ENCODE assay signal across 14 cellular contexts in the genomic region with DNA sequence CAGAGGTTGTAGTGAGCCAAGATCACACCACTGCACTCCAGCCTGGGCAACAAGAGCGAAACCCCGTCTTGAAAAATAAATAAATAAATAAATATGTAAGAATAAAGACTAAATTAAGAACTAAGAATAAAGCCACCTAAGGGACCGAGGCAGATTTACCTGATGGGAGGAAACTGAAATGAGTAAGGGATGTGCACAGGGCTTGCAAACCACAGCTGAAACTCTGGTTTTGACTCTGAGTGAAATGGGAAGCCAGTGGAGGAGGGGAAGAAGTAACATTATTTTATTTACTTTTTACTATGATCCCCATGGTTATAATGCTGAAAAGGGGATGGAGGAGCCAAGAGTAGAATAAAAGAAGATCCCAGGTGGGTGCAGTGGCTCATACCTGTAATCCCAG.
A peak's percentile ranks its signal among the peaks of the same experiment; 100 is the strongest.
DNase-seq lines count a peak whose midpoint lies in the region; ATAC-seq and TF ChIP-seq lines count a peak whose summit lies in the region.
"Had no signal": no experiment of that assay in that cellular context is flagged by ENCODE, and none has a peak within 500 bp of the region (broad histone marks: within the 10 kb centered on the region; RNA-seq: fewer than 3 reads in every experiment).

No MANE protein-coding gene starts in this region.

- POLR2A ChIA-PET in CD8-positive, alpha-beta T cell (lab: Charles Lee): no interaction called here

- intact Hi-C loops in CD8-positive, alpha-beta T cell (cut with DNase I, micrococcal nuclease): no loop called here

- H3K36me3 Mint-ChIP-seq in activated T-helper 17 cell treated with anti-CD3 and anti-CD28 coated beads, Interleukin-2, amount 50 U/mL, for 72 hours (ENCODE audit: low read depth): no peaks in the 10 kb centered on the region
- no peaks in the 10 kb centered on the region for H3K36me3 Mint-ChIP-seq in CD8-positive, alpha-beta T cell

- H3K9me3 Mint-ChIP-seq in activated T-helper 17 cell treated with anti-CD3 and anti-CD28 coated beads, Interleukin-2, amount 50 U/mL, for 72 hours: no peaks in the 10 kb centered on the region
- H3K9me3 Mint-ChIP-seq in CD8-positive, alpha-beta T cell: no peaks in the 10 kb centered on the region
- H3K9me3 Mint-ChIP-seq: T-helper 1 cell treated with Interleukin-12 subunit alpha and Interleukin-12 subunit beta and Interleukin-4 antibody, amounts not matched to agents 30 μg/mL and 1 μg/mL, for 36 hours had no signal

- TF ChIP-seq POLR2A in tibial nerve (IDR thresholded peaks at IDR 0.05): no peak

- 96% methylated on average over 3 of the region's 3 CpGs for WGBS in tibial nerve, 2 donors

- TF ChIP-seq CTCF in CD8-positive, alpha-beta T cell (IDR thresholded peaks at IDR 0.05): no peak
- no peak for TF ChIP-seq CTCF in tibial nerve (IDR thresholded peaks at IDR 0.05)

- H3K36me3 ChIP-seq in CD8-positive, alpha-beta T cell (ENCODE audit: insufficient read depth, low read length): no peaks in the 10 kb centered on the region
- H3K36me3 ChIP-seq in tibial nerve: peaks cover 0 to 18% (median 0%) of the 10 kb centered on the region in 3 donors

- no peak overlapping the region for H3K27ac Mint-ChIP-seq in activated T-helper 17 cell treated with anti-CD3 and anti-CD28 coated beads, Interleukin-2, amount 50 U/mL, for 72 hours
- H3K27ac Mint-ChIP-seq in CD8-positive, alpha-beta T cell: no peak overlapping the region
- H3K27ac Mint-ChIP-seq: T-helper 1 cell treated with Interleukin-12 subunit alpha and Interleukin-12 subunit beta and Interleukin-4 antibody, amounts not matched to agents 30 μg/mL and 1 μg/mL, for 36 hours had no signal

- no peak overlapping the region for H3K4me3 ChIP-seq in CD8-positive, alpha-beta T cell (ENCODE audit: low read depth, low read length)
- H3K4me3 ChIP-seq in tibial nerve: no peak overlapping the region
- H3K4me3 ChIP-seq: PC-9 had no signal

- H3K27me3 Mint-ChIP-seq in activated T-helper 17 cell treated with anti-CD3 and anti-CD28 coated beads, Interleukin-2, amount 50 U/mL, for 72 hours: peaks cover 3% of the 10 kb centered on the region
- H3K27me3 Mint-ChIP-seq in CD8-positive, alpha-beta T cell (ENCODE audit: low read depth): peaks cover 2% of the 10 kb centered on the region

- no peak for TF ChIP-seq EP300 in tibial nerve (IDR thresholded peaks at IDR 0.05)

- DNase-seq in activated CD4-positive, alpha-beta T cell treated with anti-CD3 and anti-CD28 coated beads for 48 hours: peak; percentile 6
- DNase-seq in activated CD4-positive, alpha-beta T cell treated with anti-CD3 and anti-CD28 coated beads, Interleukin-2, amount 50 U/mL, for 1 hour: no peak
- no peak for DNase-seq in CD8-positive, alpha-beta T cell
- DNase-seq in tibial nerve (ENCODE audit: low spot score in 2 of 2): no peak
- no peak for DNase-seq in stimulated activated CD4-positive, alpha-beta T cell treated with anti-CD3 and anti-CD28 coated beads, Interleukin-12 subunit alpha, Interleukin-12 subunit beta, amount 100 ng/mL, for 4 hours
- DNase-seq: 8988T; COR-L47; Karpas-422; PC-9; stimulated activated CD4-positive, alpha-beta T cell treated with anti-CD3 and anti-CD28 coated beads, Interleukin-4, amount 100 ng/mL, for 24 hours had no signal

- no peaks in the 10 kb centered on the region for H3K4me1 ChIP-seq in CD8-positive, alpha-beta T cell (ENCODE audit: insufficient read depth, low read length)
- H3K4me1 ChIP-seq in tibial nerve: peaks cover 0 to 7% (median 0%) of the 10 kb centered on the region in 4 donors

- CTCF ChIA-PET in CD8-positive, alpha-beta T cell (lab: Charles Lee): no interaction called here

- no peak overlapping the region for H3K4me3 Mint-ChIP-seq in activated T-helper 17 cell treated with anti-CD3 and anti-CD28 coated beads, Interleukin-2, amount 50 U/mL, for 72 hours
- H3K4me3 Mint-ChIP-seq in CD8-positive, alpha-beta T cell: no peak overlapping the region
- H3K4me3 Mint-ChIP-seq: T-helper 1 cell treated with Interleukin-12 subunit alpha and Interleukin-12 subunit beta and Interleukin-4 antibody, amounts not matched to agents 30 μg/mL and 1 μg/mL, for 36 hours had no signal

- H3K27me3 ChIP-seq in CD8-positive, alpha-beta T cell (ENCODE audit: insufficient read depth, low read length): no peaks in the 10 kb centered on the region
- no peaks in the 10 kb centered on the region for H3K27me3 ChIP-seq in tibial nerve

- no peak overlapping the region for H3K27ac ChIP-seq in CD8-positive, alpha-beta T cell (ENCODE audit: low read depth, low read length)
- H3K27ac ChIP-seq in tibial nerve: no peak overlapping the region
- H3K27ac ChIP-seq: PC-9 had no signal

- no peaks in the 10 kb centered on the region for H3K9me3 ChIP-seq in CD8-positive, alpha-beta T cell (ENCODE audit: low read length)
- H3K9me3 ChIP-seq in tibial nerve: no peaks in the 10 kb centered on the region

- ATAC-seq in GM21447 (IDR thresholded peaks at IDR 0.05; ENCODE audit: unreplicated experiment): peak; percentile 91
- peak; percentile 92 for ATAC-seq in HG03039 (IDR thresholded peaks at IDR 0.05; ENCODE audit: unreplicated experiment)
- ATAC-seq in activated T-helper 17 cell treated with anti-CD3 and anti-CD28 coated beads, Interleukin-2, amount 50 U/mL, for 72 hours (replicated peaks): peak; percentile 90
- no peak for ATAC-seq in CD8-positive, alpha-beta T cell

- H3K4me1 Mint-ChIP-seq in activated T-helper 17 cell treated with anti-CD3 and anti-CD28 coated beads, Interleukin-2, amount 50 U/mL, for 72 hours: peaks cover 5% of the 10 kb centered on the region
- no peaks in the 10 kb centered on the region for H3K4me1 Mint-ChIP-seq in CD8-positive, alpha-beta T cell (ENCODE audit: low read depth)
